ENCODE assay signal across 9 cellular contexts in the genomic region with DNA sequence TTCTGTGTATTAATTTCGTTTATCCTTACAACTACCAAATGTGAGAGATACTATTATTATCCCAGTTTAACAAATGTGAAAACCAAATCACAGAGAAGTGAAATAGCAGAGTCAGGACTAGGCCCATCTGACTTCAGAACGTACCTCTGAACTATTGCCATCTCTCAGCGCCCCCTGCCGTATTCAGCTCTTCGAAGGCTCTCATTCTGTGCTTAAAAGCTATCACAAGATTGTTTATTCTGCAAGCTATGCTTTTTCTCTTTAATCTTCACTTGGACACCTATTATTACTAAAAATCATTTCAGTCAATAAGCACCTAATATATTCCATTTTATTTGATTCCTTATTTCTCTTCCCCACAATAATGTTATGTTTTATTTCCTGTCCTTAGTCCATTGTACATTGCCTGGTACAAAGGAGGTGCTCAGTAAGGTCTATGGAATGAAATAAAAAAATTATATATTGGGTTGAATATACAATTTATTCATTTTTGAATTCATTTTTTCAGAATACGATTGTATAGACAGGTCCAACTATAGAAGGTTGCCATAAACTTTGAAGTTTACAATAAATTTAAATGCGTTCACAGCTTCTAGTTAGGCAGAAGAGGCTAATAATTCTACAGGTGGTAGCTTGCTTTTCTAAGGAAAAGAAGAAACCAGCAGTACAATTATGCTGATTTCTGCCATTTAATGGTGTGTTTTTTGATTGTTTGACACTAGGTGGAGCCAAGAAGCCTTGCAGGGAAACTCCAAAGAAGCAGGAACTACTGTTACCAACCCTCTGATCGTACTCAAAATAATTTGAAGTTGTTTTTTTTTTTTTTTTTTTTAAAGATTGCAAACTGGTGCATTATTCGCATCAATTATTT.
DNase-seq lines count a peak whose midpoint lies in the region; ATAC-seq and TF ChIP-seq lines count a peak whose summit lies in the region.
"Had no signal": no experiment of that assay in that cellular context is flagged by ENCODE, and none has a peak within 500 bp of the region (broad histone marks: within the 10 kb centered on the region; RNA-seq: fewer than 3 reads in every experiment).

No MANE protein-coding gene starts in this region.

- H3K4me3 ChIP-seq in foreskin fibroblast (ENCODE audit: low read depth in 1 of 2, low read length in 2 of 2) (no peak overlapping the region), skeletal muscle satellite cell (ENCODE audit: low read length) (no peak overlapping the region)
- H3K4me3 ChIP-seq: BLaER1 had no signal

- TF ChIP-seq CTCF in foreskin fibroblast (IDR thresholded peaks at IDR 0.05; ENCODE audit: low read depth, low read length), result peak; percentile 68

- peak overlapping the region; percentile 4 for H3K9ac ChIP-seq in skeletal muscle satellite cell (ENCODE audit: low read depth, low read length)
- H3K9ac ChIP-seq: BLaER1 had no signal

- H3K27me3 ChIP-seq in skeletal muscle satellite cell (ENCODE audit: control insufficient read depth, insufficient read depth, low read length), result no peaks in the 10 kb centered on the region
- H3K27me3 ChIP-seq: BLaER1 had no signal

- no peaks in the 10 kb centered on the region for H3K9me3 ChIP-seq in skeletal muscle satellite cell (replicated peaks; ENCODE audit: low read length)

- peak; percentile 38 for ATAC-seq in GM21515 (IDR thresholded peaks at IDR 0.05; ENCODE audit: unreplicated experiment)

- H3K36me3 ChIP-seq in skeletal muscle satellite cell (ENCODE audit: insufficient read depth, low read length), result no peaks in the 10 kb centered on the region
- H3K36me3 ChIP-seq: BLaER1 had no signal

- H3K4me2 ChIP-seq in skeletal muscle satellite cell (ENCODE audit: low read length), result peak overlapping the region; percentile 41
- H3K4me2 ChIP-seq: BLaER1 had no signal

- DNase-seq in NCI-H1417 (lab: John Stamatoyannopoulos, UW) (peak in 2 of 3 experiments; percentile 9 to 57), NCI-H1417 treated with DMSO at 0.1 percent for 48 hours (lab: John Stamatoyannopoulos, UW) (no peak), NCI-H146 (lab: John Stamatoyannopoulos, UW) (peak; percentile 33), UCSD-AML1 (lab: John Stamatoyannopoulos, UW; ENCODE audit: unreplicated experiment) (peak; percentile 52), foreskin fibroblast (peak; percentile 48 to 78), NOMO-1 treated with DMSO at 0.1 percent for 48 hours (lab: John Stamatoyannopoulos, UW; ENCODE audit: unreplicated experiment) (no peak)

- H3K4me1 ChIP-seq in skeletal muscle satellite cell (ENCODE audit: control insufficient read depth, insufficient read depth, low read length), result peaks cover 13% of the 10 kb centered on the region

Comparison
In these comparisons a context has a peak if more than half of its experiments do, and no peak if none do; other contexts are left out.
1. DNase-seq: peak in NCI-H1417 (2 of 3), NCI-H146 (single experiment), UCSD-AML1 (single experiment) and foreskin fibroblast (2 of 2); none in NCI-H1417 treated with DMSO at 0.1 percent for 48 hours (single experiment) and NOMO-1 treated with DMSO at 0.1 percent for 48 hours (single experiment).